In the genomic region with DNA sequence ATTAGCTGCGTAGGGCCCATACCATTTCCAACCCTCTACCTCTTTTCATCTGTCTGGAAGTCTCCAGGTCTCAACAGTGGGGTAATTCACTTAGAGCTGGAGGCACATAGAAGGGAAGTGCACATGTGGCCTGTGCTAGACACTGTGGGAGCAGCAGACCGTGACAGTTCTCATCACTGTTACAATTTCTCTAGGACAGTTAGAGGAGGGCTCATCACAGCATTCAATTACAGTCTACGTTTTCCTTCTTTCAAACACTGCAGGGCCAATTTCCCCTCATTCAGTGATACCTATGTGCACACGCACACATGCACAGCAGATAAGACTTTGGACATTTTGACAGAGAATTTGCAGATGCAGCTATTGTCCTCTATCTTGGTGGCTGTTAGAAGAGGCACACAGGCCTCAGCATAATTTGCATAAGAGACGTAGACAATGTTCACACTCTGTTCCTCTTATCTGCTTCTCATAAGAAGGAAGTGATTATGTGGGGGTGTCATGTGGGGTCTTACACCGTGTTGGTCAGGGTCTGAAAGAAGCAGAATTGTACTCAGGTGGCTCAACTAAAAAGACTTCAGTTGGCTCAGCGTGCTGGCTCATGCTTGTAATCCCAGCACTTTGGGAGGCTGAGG, we compare ENCODE assay signal across 13 cellular contexts. TPM values are rescaled to one million over a fixed set of nuclear protein-coding genes. Genes with fewer than 3 reads are reported as not detected.
DNase-seq lines count a peak whose midpoint lies in the region; ATAC-seq, FAIRE-seq and TF ChIP-seq lines count a peak whose summit lies in the region.
"Had no signal": no experiment of that assay in that cellular context is flagged by ENCODE, and none has a peak within 500 bp of the region (broad histone marks: within the 10 kb centered on the region; RNA-seq: fewer than 3 reads in every experiment).

No MANE protein-coding gene starts in this region.

- no peaks in the 10 kb centered on the region for H3K4me1 Mint-ChIP-seq in progenitor cell of endocrine pancreas (ENCODE audit: low read depth)

- H3K9me3 Mint-ChIP-seq in progenitor cell of endocrine pancreas (ENCODE audit: low read depth), result peaks cover 3% of the 10 kb centered on the region

- H3K36me3 Mint-ChIP-seq in progenitor cell of endocrine pancreas (ENCODE audit: insufficient read depth), result no peaks in the 10 kb centered on the region

- peaks cover 13% of the 10 kb centered on the region for H3K27me3 Mint-ChIP-seq in progenitor cell of endocrine pancreas

- ATAC-seq in GM19468 (IDR thresholded peaks at IDR 0.05; ENCODE audit: extremely low read depth, unreplicated experiment), result peak; percentile 43
- ATAC-seq in HG03060 (IDR thresholded peaks at IDR 0.05; ENCODE audit: low read depth, unreplicated experiment), result peak; percentile 82

- DNase-seq in GM12892 (ENCODE audit: insufficient read length), result peak; percentile 25
- DNase-seq in NCI-H526 treated with DMSO at 0.1 percent for 48 hours (lab: John Stamatoyannopoulos, UW), result peak; percentile 33
- no peak for DNase-seq in HUDEP-2 (lab: John Stamatoyannopoulos, UW; ENCODE audit: unreplicated experiment in 76 of 76)
- DNase-seq in progenitor cell of endocrine pancreas (ENCODE audit: low spot score, unreplicated experiment), result no peak
- DNase-seq in T-helper 1 cell, result no peak
- DNase-seq in AG08396 (ENCODE audit: low spot score), result no peak
- DNase-seq: activated CD8-positive, alpha-beta memory T cell treated with anti-CD3 and anti-CD28 coated beads, Interleukin-2, amount 50 U/mL, for 48 hours; NCI-H1417 treated with DMSO at 0.1 percent for 48 hours; stimulated activated CD4-positive, alpha-beta T cell treated with anti-CD3 and anti-CD28 coated beads, Interleukin-12 subunit alpha, Interleukin-12 subunit beta, amount 100 ng/mL, for 4 hours had no signal

- H3K4me3 Mint-ChIP-seq in progenitor cell of endocrine pancreas (ENCODE audit: low read depth), result no peak overlapping the region

- peak; percentile 97 for FAIRE-seq in GM12892 (lab: Jason Lieb, UNC)

- TF ChIP-seq POLR2A in GM12892 (IDR thresholded peaks at IDR 0.05; ENCODE audit: low read depth, low read length), result no peak

- no peak for TF ChIP-seq CTCF in progenitor cell of endocrine pancreas (IDR thresholded peaks at IDR 0.05; ENCODE audit: unreplicated experiment)

- no peak overlapping the region for H3K27ac Mint-ChIP-seq in progenitor cell of endocrine pancreas

RNA-seq across cellular contexts. Expression of gene HRG, which starts 12.6 kb away (rescaled TPM):
- polyA plus RNA-seq in GM12892 (2012; ENCODE audit: missing spikeins), result not detected
- not detected in 2 replicates for total RNA-seq in progenitor cell of endocrine pancreas
- total RNA-seq: fibroblast of villous mesenchyme, myocyte had no signal

RNA-seq across cellular contexts. Expression of gene FETUB, which starts 13.0 kb away (rescaled TPM):
- polyA plus RNA-seq in GM12892 (2012; ENCODE audit: missing spikeins), result not detected
- not detected in 2 replicates for total RNA-seq in progenitor cell of endocrine pancreas
- total RNA-seq: fibroblast of villous mesenchyme, myocyte had no signal

RNA-seq across cellular contexts. Expression of gene AHSG, which starts 40.3 kb away (rescaled TPM):
- not detected for polyA plus RNA-seq in GM12892 (2012; ENCODE audit: missing spikeins)
- 0.19 and 0.27 TPM in 2 replicates for total RNA-seq in progenitor cell of endocrine pancreas
- total RNA-seq: fibroblast of villous mesenchyme, myocyte had no signal

Comparison
In these comparisons a context has a peak if more than half of its experiments do, and no peak if none do; other contexts are left out.
1. DNase-seq: peak in GM12892 (single experiment) and NCI-H526 treated with DMSO at 0.1 percent for 48 hours (single experiment); none in HUDEP-2 (0 of 76), progenitor cell of endocrine pancreas (single experiment), T-helper 1 cell (0 of 5) and AG08396 (single experiment).